In the genomic region with DNA sequence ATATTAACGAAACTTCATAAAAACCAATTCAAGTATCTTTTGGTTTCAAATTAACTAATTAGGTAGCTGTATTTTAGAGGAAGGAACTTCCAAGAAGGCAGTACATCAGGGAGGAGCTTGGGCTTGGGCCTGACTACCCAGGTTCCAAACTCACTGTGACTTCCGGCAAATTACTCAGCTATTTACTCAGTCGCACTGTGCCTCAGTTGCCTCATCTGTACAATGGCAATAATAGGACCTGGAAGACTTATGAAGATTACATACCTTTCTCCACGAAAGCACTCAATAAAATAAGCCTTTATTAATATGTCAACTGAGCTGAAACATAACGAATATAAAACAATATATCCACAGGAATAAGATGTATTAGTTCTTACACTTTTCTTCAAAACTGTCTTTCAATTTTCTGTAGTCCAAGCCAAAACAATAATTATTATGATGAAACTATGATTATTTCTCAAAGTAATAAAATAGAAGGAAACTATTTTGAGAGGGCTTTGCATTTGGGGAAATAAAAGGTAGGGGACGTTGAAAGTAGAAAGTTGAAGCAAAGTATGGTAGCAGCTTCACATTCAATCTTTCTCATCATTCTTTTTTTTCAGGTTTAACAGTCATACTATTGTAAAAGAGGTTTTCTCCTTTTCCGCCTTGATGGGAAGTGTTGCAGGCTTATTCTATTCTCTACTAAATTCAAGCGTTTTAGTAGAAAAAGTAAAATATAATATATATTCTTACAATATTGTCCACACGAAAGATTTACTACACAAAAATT, we compare ENCODE assay signal across 8 cellular contexts. TPM values are rescaled to one million over a fixed set of nuclear protein-coding genes. Genes with fewer than 3 reads are reported as not detected.
DNase-seq lines count a peak whose midpoint lies in the region; ATAC-seq and TF ChIP-seq lines count a peak whose summit lies in the region.

No MANE protein-coding gene starts in this region.

- intact Hi-C loops in head of caudate nucleus (cut with DNase I): loop anchor here (2.0 kb wide), 2 partner anchors 24 to 226 kb away; partner anchors contain the start of gene DNAJC1

- TF ChIP-seq CTCF in fibroblast of the aortic adventitia (IDR thresholded peaks at IDR 0.05; ENCODE audit: insufficient read depth, low read length) (no peak), GM20000 (IDR thresholded peaks at IDR 0.05; ENCODE audit: extremely low read depth, missing control alignments) (no peak)

- peaks cover 18% of the 10 kb centered on the region for H3K4me1 Mint-ChIP-seq in T-helper 2 cell treated with Interferon-gamma antibody and Interleukin-4, amounts not matched to agents 5 μg/mL and 100 μg/mL, for 36 hours (ENCODE audit: low read depth)

- peak overlapping the region; percentile 97 for H3K27ac Mint-ChIP-seq in T-helper 2 cell treated with Interferon-gamma antibody and Interleukin-4, amounts not matched to agents 5 μg/mL and 100 μg/mL, for 36 hours

- peaks cover 2% of the 10 kb centered on the region for H3K27me3 Mint-ChIP-seq in T-helper 2 cell treated with Interferon-gamma antibody and Interleukin-4, amounts not matched to agents 5 μg/mL and 100 μg/mL, for 36 hours (ENCODE audit: low read depth)

- no peak for DNase-seq in T-helper 2 cell treated with Interferon-gamma antibody and Interleukin-4, amounts not matched to agents 5 μg/mL and 100 μg/mL, for 36 hours (ENCODE audit: low spot score)
- DNase-seq in fibroblast of the aortic adventitia (ENCODE audit: low read depth) (no peak), skeletal muscle cell (ENCODE audit: low read depth) (no peak), GM20000 (ENCODE audit: low spot score) (no peak), head of caudate nucleus (no peak), NCI-H2227 treated with DMSO at 0.1 percent for 48 hours (lab: John Stamatoyannopoulos, UW) (no peak), GM03348 (ENCODE audit: low spot score) (no peak)

- H3K4me3 Mint-ChIP-seq in T-helper 2 cell treated with Interferon-gamma antibody and Interleukin-4, amounts not matched to agents 5 μg/mL and 100 μg/mL, for 36 hours: peak overlapping the region; percentile 86

- H3K36me3 Mint-ChIP-seq in T-helper 2 cell treated with Interferon-gamma antibody and Interleukin-4, amounts not matched to agents 5 μg/mL and 100 μg/mL, for 36 hours (ENCODE audit: low read depth): no peaks in the 10 kb centered on the region

- ATAC-seq in GM19372 (IDR thresholded peaks at IDR 0.05; ENCODE audit: low read depth, unreplicated experiment): peak; percentile 3

- H3K4me3 ChIP-seq in fibroblast of the aortic adventitia (ENCODE audit: low read depth, low read length): peak overlapping the region; percentile 73
- H3K4me3 ChIP-seq in skeletal muscle cell (ENCODE audit: low read depth, low read length): peak overlapping the region; percentile 62

- no peaks in the 10 kb centered on the region for H3K9me3 Mint-ChIP-seq in T-helper 2 cell treated with Interferon-gamma antibody and Interleukin-4, amounts not matched to agents 5 μg/mL and 100 μg/mL, for 36 hours

RNA-seq across cellular contexts. Expression of gene EBLN1, which starts 10.5 kb away (rescaled TPM):
- not detected in 2 replicates for total RNA-seq in fibroblast of the aortic adventitia (ENCODE audit: low replicate concordance)
